ENCODE assay signal across 19 cellular contexts in genomic region chr19:5106971-5107370, GRCh38.
"Had no signal": no experiment of that assay in that cellular context is flagged by ENCODE, and none has a peak within 500 bp of the region (broad histone marks: within the 10 kb centered on the region; RNA-seq: fewer than 3 reads in every experiment).

No MANE protein-coding gene starts in this region.

- H3K27me3 ChIP-seq: colonic mucosa, stomach, transverse colon had no signal

- H3K36me3 ChIP-seq: colonic mucosa had no signal

- H3K4me3 ChIP-seq: colonic mucosa, lower lobe of right lung, prostate gland, stomach, thoracic aorta, transverse colon had no signal

- DNase-seq: cerebellar nuclear complex; colonic mucosa; dermis blood vessel endothelial cell; erythroblast; foreskin keratinocyte; kidney glomerular epithelial cell; lower lobe of right lung; small intestine; stimulated activated CD4-positive, alpha-beta T cell treated with anti-CD3 and anti-CD28 coated beads, Interleukin-12 subunit alpha, Interleukin-12 subunit beta, amount 100 ng/mL, for 4 hours; stimulated activated naive CD4-positive, alpha-beta T cell; stomach; transverse colon had no signal

- H3K9me3 Mint-ChIP-seq: memory B cell; mesothelial cell of epicardium; natural killer cell treated with Interleukin-12 subunit alpha and Interleukin-12 subunit beta and Interleukin-15 and Interleukin-18, amount 100 ng/mL, for 72 hours had no signal

- H3K9ac ChIP-seq: parathyroid adenoma had no signal

- H3K4me3 Mint-ChIP-seq: memory B cell; mesothelial cell of epicardium; natural killer cell treated with Interleukin-12 subunit alpha and Interleukin-12 subunit beta and Interleukin-15 and Interleukin-18, amount 100 ng/mL, for 72 hours had no signal

- H3K79me2 ChIP-seq: parathyroid adenoma had no signal

- H3K4me1 ChIP-seq: colonic mucosa, foreskin keratinocyte, parathyroid adenoma had no signal

- H3K9me3 ChIP-seq: colonic mucosa, lower lobe of right lung, prostate gland, stomach, thoracic aorta, transverse colon had no signal

- H3K4me1 Mint-ChIP-seq: memory B cell had no signal

- H3K27ac ChIP-seq: colonic mucosa, foreskin keratinocyte, lower lobe of right lung, parathyroid adenoma, prostate gland, stomach, thoracic aorta, transverse colon had no signal

- H3K27ac Mint-ChIP-seq: memory B cell; mesothelial cell of epicardium; natural killer cell treated with Interleukin-12 subunit alpha and Interleukin-12 subunit beta and Interleukin-15 and Interleukin-18, amount 100 ng/mL, for 72 hours had no signal

- H2AFZ ChIP-seq: parathyroid adenoma had no signal

- H3K36me3 Mint-ChIP-seq: natural killer cell treated with Interleukin-12 subunit alpha and Interleukin-12 subunit beta and Interleukin-15 and Interleukin-18, amount 100 ng/mL, for 72 hours had no signal

- H3K27me3 Mint-ChIP-seq: memory B cell; natural killer cell treated with Interleukin-12 subunit alpha and Interleukin-12 subunit beta and Interleukin-15 and Interleukin-18, amount 100 ng/mL, for 72 hours had no signal

- ATAC-seq: foreskin keratinocyte; left lobe of liver; lower lobe of right lung; natural killer cell treated with Interleukin-12 subunit alpha and Interleukin-12 subunit beta and Interleukin-15 and Interleukin-18, amount 100 ng/mL, for 72 hours had no signal
